ENCODE assay signal across 8 cellular contexts in genomic region chrX:16870095-16870860, GRCh38. TPM values are rescaled to one million over a fixed set of nuclear protein-coding genes. Genes with fewer than 3 reads are reported as not detected.
DNase-seq lines count a peak whose midpoint lies in the region; ATAC-seq, FAIRE-seq and TF ChIP-seq lines count a peak whose summit lies in the region.

RBBP7 (minus strand) TSS chrX:16870362; CDS start chrX:16870053, 309 bp downstream.

- intact Hi-C loops in kidney (cut with DNase I): no loop called here

- peak; percentile 63 for DNase-seq in AG09309 (ENCODE audit: low read depth)
- DNase-seq in NCI-H446 treated with DMSO at 0.1 percent for 48 hours (lab: John Stamatoyannopoulos, UW): peak; percentile 77
- DNase-seq in activated CD4-positive, CD25-positive, alpha-beta regulatory T cell treated with anti-CD3 and anti-CD28 coated beads, Interleukin-2, amount 50 U/mL, for 72 hours: peak; percentile 96
- peak; percentile 85 for DNase-seq in cerebellar cortex (ENCODE audit: low spot score)
- DNase-seq in kidney: peak; percentile 98
- peak; percentile 89 for DNase-seq in stimulated activated CD4-positive, alpha-beta T cell treated with anti-CD3 and anti-CD28 coated beads, Interleukin-15, amount 100 ng/mL, for 24 hours

- TF ChIP-seq CTCF in AG09309 (IDR thresholded peaks at IDR 0.05; ENCODE audit: control insufficient read depth, insufficient read depth, low read depth, low read length, missing control alignments) (no peak), kidney (IDR thresholded peaks at IDR 0.05; ENCODE audit: borderline replicate concordance, extremely low read depth, insufficient read depth) (no peak)

- H3K4me3 ChIP-seq in AG09309 (ENCODE audit: control insufficient read depth, low read depth, low read length): peak within 1 kb of the TSS; percentile 83
- peak within 1 kb of the TSS; percentile 72 to 78 for H3K4me3 ChIP-seq in kidney (ENCODE audit: low read length in 2 of 2)

- peak within 1 kb of the TSS; percentile 78 to 91 for H3K27ac ChIP-seq in kidney (ENCODE audit: low read depth in 2 of 2, low read length in 2 of 2)

- no peaks in the 10 kb centered on the region for H3K36me3 ChIP-seq in kidney (ENCODE audit: control insufficient read depth in 1 of 2, insufficient read depth in 2 of 2, low read length in 2 of 2)

- ATAC-seq in GM19025 (IDR thresholded peaks at IDR 0.05; ENCODE audit: low read depth, unreplicated experiment): peak; percentile 70
- peak; percentile 81 for ATAC-seq in HG03342 (IDR thresholded peaks at IDR 0.05; ENCODE audit: unreplicated experiment)

- FAIRE-seq in kidney (lab: Jason Lieb, UNC): no peak

- H3K4me1 ChIP-seq in kidney (ENCODE audit: control insufficient read depth in 1 of 2, insufficient read depth in 1 of 2, low read depth in 1 of 2, low read length in 2 of 2): peaks cover 0 to 3% of the 10 kb centered on the region in 2 donors

- no peaks in the 10 kb centered on the region for H3K9me3 ChIP-seq in kidney (ENCODE audit: control insufficient read depth in 1 of 2, low read length in 2 of 2)

- peak within 1 kb of the TSS in 1 of 2 donors; percentile 65 for H3K9ac ChIP-seq in kidney (ENCODE audit: low read length in 2 of 2)

RNA-seq across cellular contexts. Expression of gene RBBP7, which starts in this region (rescaled TPM):
- total RNA-seq in kidney: 95.2 TPM
- 112 TPM for polyA plus RNA-seq in kidney (ENCODE audit: insufficient read depth, low read depth, low replicate concordance)

Comparison
In these comparisons a context has a peak if more than half of its experiments do, and no peak if none do; other contexts are left out.
1. Peak in every context shown above with its lines: DNase-seq, ATAC-seq, H3K4me3 ChIP-seq and H3K27ac ChIP-seq.